In the genomic region with DNA sequence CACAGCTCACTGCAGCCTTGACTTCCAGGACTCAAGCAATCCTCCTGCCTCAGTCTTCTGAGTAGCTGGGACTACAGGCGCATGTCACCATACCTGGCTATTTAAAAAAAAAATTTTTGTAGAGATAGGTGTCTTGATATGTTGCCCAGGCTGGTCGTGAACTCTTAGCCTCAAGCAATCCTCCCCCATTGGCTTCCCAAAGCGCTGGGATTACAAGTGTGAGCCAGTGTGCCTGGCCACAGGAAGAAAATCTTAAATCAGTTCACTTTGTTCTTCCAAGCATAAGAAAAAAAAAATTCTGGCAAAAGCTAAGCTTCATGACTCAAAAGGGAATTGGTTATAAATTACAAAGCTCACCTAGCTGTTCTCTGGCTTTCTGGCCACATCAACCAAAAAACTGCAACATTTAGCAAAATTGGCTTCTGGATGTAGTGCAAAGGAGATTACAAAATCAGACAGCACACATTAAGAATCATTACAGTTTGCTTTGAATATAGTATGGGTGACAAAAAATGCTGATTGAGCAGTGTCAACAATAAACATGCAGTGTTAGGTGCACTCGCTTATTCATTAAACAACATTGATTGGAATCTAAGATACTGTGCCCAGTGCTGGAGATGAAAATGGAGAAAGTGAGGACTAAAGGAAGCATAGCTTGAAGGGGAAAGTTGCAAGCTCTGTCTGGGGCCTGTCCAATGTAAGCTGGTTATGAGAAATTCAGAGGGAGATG, we compare ENCODE assay signal across 3 cellular contexts.
A peak's percentile ranks its signal among the peaks of the same experiment; 100 is the strongest.
TF ChIP-seq lines count a peak whose summit lies in the region.

No MANE protein-coding gene starts in this region.

TF ChIP-seq in IMR-90, 13 proteins besides CTCF, POLR2A, EP300 and RAD21:
- TF ChIP-seq FOS (IDR thresholded peaks at IDR 0.05; ENCODE audit: low read depth, low read length) (no peak), SMC3 (IDR thresholded peaks at IDR 0.05; ENCODE audit: low read depth, low read length) (no peak), BHLHE40 (IDR thresholded peaks at IDR 0.05; ENCODE audit: low read depth, low read length) (no peak), MXI1 (IDR thresholded peaks at IDR 0.05; ENCODE audit: borderline replicate concordance, low read depth, low read length) (no peak), MAFK (IDR thresholded peaks at IDR 0.05; ENCODE audit: low read depth, low read length) (peak; percentile 20; the same call in 1 of the 2 replicates), MAZ (IDR thresholded peaks at IDR 0.05; ENCODE audit: borderline replicate concordance, low read depth, low read length) (no peak), CHD1 (IDR thresholded peaks at IDR 0.05; ENCODE audit: low read depth, low read length) (no peak)
- TF ChIP-seq, protein P1, sequence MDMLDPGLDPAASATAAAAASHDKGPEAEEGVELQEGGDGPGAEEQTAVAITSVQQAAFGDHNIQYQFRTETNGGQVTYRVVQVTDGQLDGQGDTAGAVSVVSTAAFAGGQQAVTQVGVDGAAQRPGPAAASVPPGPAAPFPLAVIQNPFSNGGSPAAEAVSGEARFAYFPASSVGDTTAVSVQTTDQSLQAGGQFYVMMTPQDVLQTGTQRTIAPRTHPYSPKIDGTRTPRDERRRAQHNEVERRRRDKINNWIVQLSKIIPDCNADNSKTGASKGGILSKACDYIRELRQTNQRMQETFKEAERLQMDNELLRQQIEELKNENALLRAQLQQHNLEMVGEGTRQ (IDR thresholded peaks at IDR 0.05; ENCODE audit: low read depth, low read length), result no peak
TF ChIP-seq in IMR-90: peak in this region for 1.

TF ChIP-seq in K562, 482 proteins besides CTCF, POLR2A, EP300 and RAD21:
- peak; percentile 54; the same call in 1 of the 2 replicates for TF ChIP-seq ZNF316 (IDR thresholded peaks at IDR 0.05)
- no peak for TF ChIP-seq ZNF76 (CRISPR knock-in tag; IDR thresholded peaks at IDR 0.05; ENCODE audit: borderline replicate concordance)
- TF ChIP-seq, protein P2, sequence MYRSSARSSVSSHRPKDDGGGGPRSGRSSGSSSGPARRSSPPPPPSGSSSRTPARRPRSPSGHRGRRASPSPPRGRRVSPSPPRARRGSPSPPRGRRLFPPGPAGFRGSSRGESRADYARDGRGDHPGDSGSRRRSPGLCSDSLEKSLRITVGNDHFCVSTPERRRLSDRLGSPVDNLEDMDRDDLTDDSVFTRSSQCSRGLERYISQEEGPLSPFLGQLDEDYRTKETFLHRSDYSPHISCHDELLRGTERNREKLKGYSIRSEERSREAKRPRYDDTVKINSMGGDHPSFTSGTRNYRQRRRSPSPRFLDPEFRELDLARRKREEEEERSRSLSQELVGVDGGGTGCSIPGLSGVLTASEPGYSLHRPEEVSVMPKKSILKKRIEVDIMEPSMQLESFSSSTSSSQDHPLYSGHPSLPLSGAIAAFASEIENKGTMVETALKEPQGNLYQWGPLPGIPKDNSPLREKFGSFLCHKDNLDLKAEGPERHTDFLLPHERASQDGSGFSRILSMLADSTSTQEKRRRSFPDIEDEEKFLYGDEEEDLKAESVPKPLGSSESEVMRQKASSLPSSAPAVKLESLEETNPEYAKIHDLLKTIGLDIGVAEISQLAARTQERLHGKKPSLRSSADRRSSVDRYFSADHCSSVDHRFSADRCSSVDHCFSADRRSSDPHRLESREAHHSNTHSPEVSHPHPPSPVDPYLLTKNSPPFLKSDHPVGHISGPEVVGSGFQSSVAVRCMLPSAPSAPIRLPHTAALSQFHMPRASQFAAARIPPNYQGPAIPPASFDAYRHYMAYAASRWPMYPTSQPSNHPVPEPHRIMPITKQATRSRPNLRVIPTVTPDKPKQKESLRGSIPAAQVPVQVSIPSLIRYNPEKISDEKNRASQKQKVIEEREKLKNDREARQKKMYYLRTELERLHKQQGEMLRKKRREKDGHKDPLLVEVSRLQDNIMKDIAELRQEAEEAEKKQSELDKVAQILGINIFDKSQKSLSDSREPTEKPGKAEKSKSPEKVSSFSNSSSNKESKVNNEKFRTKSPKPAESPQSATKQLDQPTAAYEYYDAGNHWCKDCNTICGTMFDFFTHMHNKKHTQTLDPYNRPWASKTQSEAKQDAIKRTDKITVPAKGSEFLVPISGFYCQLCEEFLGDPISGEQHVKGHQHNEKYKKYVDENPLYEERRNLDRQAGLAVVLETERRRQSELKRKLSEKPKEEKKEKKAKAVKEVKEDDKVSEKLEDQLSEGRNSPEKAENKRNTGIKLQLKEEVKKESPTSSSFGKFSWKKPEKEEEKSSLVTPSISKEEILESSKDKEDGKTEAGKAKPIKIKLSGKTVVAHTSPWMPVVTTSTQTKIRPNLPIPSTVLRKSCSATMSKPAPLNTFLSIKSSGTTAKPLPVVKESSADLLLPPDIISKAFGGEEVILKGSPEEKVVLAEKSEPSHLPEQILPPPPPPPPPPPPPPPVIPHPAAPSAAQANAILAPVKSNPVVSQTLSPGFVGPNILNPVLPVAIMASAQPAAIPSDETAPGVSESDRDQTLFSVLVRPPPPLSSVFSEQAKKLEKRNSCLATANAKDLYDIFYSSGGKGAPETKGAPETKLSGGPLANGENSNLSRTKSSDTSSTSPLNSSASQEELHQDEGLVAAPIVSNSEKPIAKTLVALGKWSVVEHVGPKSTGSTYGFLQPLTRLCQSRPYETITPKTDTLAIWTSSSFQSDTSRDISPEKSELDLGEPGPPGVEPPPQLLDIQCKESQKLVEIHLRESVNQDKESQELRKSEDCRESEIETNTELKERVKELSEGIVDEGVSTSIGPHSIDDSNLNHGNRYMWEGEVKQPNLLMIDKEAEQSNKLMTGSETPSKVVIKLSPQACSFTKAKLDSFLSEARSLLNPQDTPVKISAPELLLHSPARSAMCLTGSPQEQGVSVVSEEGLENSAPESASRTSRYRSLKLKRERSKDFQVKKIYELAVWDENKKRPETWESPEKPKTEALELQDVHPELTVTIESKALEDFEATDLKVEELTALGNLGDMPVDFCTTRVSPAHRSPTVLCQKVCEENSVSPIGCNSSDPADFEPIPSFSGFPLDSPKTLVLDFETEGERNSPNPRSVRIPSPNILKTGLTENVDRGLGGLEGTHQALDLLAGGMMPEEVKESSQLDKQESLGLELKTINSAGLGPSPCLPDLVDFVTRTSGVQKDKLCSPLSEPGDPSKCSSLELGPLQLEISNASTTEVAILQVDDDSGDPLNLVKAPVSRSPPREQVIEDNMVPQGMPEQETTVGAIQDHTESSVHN (IDR thresholded peaks at IDR 0.05; ENCODE audit: borderline replicate concordance in 1 of 2, low read depth in 1 of 2), result no peak
- TF ChIP-seq, protein P3, sequence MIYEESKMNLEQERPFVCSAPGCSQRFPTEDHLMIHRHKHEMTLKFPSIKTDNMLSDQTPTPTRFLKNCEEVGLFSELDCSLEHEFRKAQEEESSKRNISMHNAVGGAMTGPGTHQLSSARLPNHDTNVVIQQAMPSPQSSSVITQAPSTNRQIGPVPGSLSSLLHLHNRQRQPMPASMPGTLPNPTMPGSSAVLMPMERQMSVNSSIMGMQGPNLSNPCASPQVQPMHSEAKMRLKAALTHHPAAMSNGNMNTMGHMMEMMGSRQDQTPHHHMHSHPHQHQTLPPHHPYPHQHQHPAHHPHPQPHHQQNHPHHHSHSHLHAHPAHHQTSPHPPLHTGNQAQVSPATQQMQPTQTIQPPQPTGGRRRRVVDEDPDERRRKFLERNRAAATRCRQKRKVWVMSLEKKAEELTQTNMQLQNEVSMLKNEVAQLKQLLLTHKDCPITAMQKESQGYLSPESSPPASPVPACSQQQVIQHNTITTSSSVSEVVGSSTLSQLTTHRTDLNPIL (CRISPR knock-in tag; IDR thresholded peaks at IDR 0.05), result no peak
- TF ChIP-seq NELFE (IDR thresholded peaks at IDR 0.05; ENCODE audit: insufficient read depth, insufficient read length), result no peak
- TF ChIP-seq PRPF4 (IDR thresholded peaks at IDR 0.05; ENCODE audit: insufficient read depth, low read depth, low read length, poor library complexity, severe bottlenecking), result no peak
- TF ChIP-seq MAFF (IDR thresholded peaks at IDR 0.05; ENCODE audit: low read length), result 0 out of 2 replicates have a peak, but pooled peaks have one; percentile 4
- no peak for TF ChIP-seq STAG1 (CRISPR knock-in tag; IDR thresholded peaks at IDR 0.05; ENCODE audit: borderline replicate concordance)
- no peak for TF ChIP-seq HSF4 (CRISPR knock-in tag; IDR thresholded peaks at IDR 0.05; ENCODE audit: borderline replicate concordance)
- TF ChIP-seq C11orf30 (IDR thresholded peaks at IDR 0.05; ENCODE audit: low read depth), result 0 out of 2 replicates have a peak, but pooled peaks have one; percentile 15
- 0 out of 2 replicates have a peak, but pooled peaks have one; percentile 18 for TF ChIP-seq MAFG (tag; conservative IDR thresholded peaks at IDR 0.05)

TF ChIP-seq in HepG2, 621 proteins besides CTCF, POLR2A, EP300 and RAD21:
- TF ChIP-seq ONECUT2 (CRISPR knock-in tag; IDR thresholded peaks at IDR 0.05), result no peak
- peak; percentile 60 to 62; a peak in 3 of 4 replicates for TF ChIP-seq MAFK (conservative IDR thresholded peaks at IDR 0.05 in 1 of 2, IDR thresholded peaks at IDR 0.05 in 1 of 2; ENCODE audit: low read length in 2 of 2)
- TF ChIP-seq MAFF (IDR thresholded peaks at IDR 0.05; ENCODE audit: low read depth, low read length), result peak; percentile 52; the same call in 1 of the 2 replicates
- TF ChIP-seq, protein P4, sequence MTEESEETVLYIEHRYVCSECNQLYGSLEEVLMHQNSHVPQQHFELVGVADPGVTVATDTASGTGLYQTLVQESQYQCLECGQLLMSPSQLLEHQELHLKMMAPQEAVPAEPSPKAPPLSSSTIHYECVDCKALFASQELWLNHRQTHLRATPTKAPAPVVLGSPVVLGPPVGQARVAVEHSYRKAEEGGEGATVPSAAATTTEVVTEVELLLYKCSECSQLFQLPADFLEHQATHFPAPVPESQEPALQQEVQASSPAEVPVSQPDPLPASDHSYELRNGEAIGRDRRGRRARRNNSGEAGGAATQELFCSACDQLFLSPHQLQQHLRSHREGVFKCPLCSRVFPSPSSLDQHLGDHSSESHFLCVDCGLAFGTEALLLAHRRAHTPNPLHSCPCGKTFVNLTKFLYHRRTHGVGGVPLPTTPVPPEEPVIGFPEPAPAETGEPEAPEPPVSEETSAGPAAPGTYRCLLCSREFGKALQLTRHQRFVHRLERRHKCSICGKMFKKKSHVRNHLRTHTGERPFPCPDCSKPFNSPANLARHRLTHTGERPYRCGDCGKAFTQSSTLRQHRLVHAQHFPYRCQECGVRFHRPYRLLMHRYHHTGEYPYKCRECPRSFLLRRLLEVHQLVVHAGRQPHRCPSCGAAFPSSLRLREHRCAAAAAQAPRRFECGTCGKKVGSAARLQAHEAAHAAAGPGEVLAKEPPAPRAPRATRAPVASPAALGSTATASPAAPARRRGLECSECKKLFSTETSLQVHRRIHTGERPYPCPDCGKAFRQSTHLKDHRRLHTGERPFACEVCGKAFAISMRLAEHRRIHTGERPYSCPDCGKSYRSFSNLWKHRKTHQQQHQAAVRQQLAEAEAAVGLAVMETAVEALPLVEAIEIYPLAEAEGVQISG (CRISPR knock-in tag; IDR thresholded peaks at IDR 0.05), result no peak
- no peak for TF ChIP-seq NKX3-1 (CRISPR knock-in tag; IDR thresholded peaks at IDR 0.05)
- TF ChIP-seq, protein P5, sequence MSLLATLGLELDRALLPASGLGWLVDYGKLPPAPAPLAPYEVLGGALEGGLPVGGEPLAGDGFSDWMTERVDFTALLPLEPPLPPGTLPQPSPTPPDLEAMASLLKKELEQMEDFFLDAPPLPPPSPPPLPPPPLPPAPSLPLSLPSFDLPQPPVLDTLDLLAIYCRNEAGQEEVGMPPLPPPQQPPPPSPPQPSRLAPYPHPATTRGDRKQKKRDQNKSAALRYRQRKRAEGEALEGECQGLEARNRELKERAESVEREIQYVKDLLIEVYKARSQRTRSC (CRISPR knock-in tag; IDR thresholded peaks at IDR 0.05; ENCODE audit: low read depth), result no peak
- no peak for TF ChIP-seq HCFC1 (IDR thresholded peaks at IDR 0.05; ENCODE audit: low read depth, low read length)
